Comparison of ENCODE assay signal across 24 cellular contexts in genomic region chr2:7999683-8000476, GRCh38.
DNase-seq lines count a peak whose midpoint lies in the region; ATAC-seq and TF ChIP-seq lines count a peak whose summit lies in the region.
"Had no signal": no experiment of that assay in that cellular context is flagged by ENCODE, and none has a peak within 500 bp of the region (broad histone marks: within the 10 kb centered on the region; RNA-seq: fewer than 3 reads in every experiment).

No MANE protein-coding gene starts in this region.

- no peak overlapping the region for H3K4me3 Mint-ChIP-seq in activated T-helper 17 cell treated with anti-CD3 and anti-CD28 coated beads, Interleukin-2, amount 50 U/mL, for 72 hours
- no peak overlapping the region for H3K4me3 Mint-ChIP-seq in naive thymus-derived CD8-positive, alpha-beta T cell
- H3K4me3 Mint-ChIP-seq: activated CD4-positive, alpha-beta T cell treated with anti-CD3 and anti-CD28 coated beads, Interleukin-2, amount 10 ng/mL, durations not matched to agents 24 days and 14 days; activated naive CD4-positive, alpha-beta T cell treated with anti-CD3 and anti-CD28 coated beads, Interleukin-2, amount 10 ng/mL, durations not matched to agents 7 days and 5 days; CD14-positive monocyte had no signal

- ATAC-seq in activated T-helper 17 cell treated with anti-CD3 and anti-CD28 coated beads, Interleukin-2, amount 50 U/mL, for 72 hours (replicated peaks): peak; percentile 59
- peak; percentile 41 for ATAC-seq in foreskin keratinocyte
- no peak for ATAC-seq in naive thymus-derived CD8-positive, alpha-beta T cell
- ATAC-seq: gastrocnemius medialis had no signal

- no peaks in the 10 kb centered on the region for H3K27me3 Mint-ChIP-seq in activated T-helper 17 cell treated with anti-CD3 and anti-CD28 coated beads, Interleukin-2, amount 50 U/mL, for 72 hours
- H3K27me3 Mint-ChIP-seq in naive thymus-derived CD8-positive, alpha-beta T cell: no peaks in the 10 kb centered on the region
- H3K27me3 Mint-ChIP-seq: activated CD4-positive, alpha-beta T cell treated with anti-CD3 and anti-CD28 coated beads, Interleukin-2, amount 10 ng/mL, durations not matched to agents 24 days and 14 days had no signal

- DNase-seq in AG08395 (ENCODE audit: low spot score): peak; percentile 49
- DNase-seq in COLO829 (ENCODE audit: low spot score): peak; percentile 60
- no peak for DNase-seq in foreskin keratinocyte
- no peak for DNase-seq in NCI-H526 (lab: John Stamatoyannopoulos, UW)
- no peak for DNase-seq in hepatic stellate cell (ENCODE audit: low spot score)
- DNase-seq in naive thymus-derived CD8-positive, alpha-beta T cell: no peak
- DNase-seq: activated CD4-positive, alpha-beta T cell treated with anti-CD3 and anti-CD28 coated beads, Interleukin-2, amount 10 ng/mL, durations not matched to agents 24 days and 14 days; activated naive CD4-positive, alpha-beta T cell treated with anti-CD3 and anti-CD28 coated beads, Interleukin-2, amount 10 ng/mL, durations not matched to agents 7 days and 5 days; amygdala; colonic mucosa; effector memory CD4-positive, alpha-beta T cell; gastrocnemius medialis; GOT3; NCI-H1105 treated with DMSO at 0.1 percent for 48 hours; NCI-H1930; PC-9; Right ventricle myocardium superior; stimulated activated naive CD4-positive, alpha-beta T cell treated with Interleukin-2 at 50 U/mL for 16 hours; T-helper 9 cell; testis had no signal

- POLR2A ChIA-PET in naive thymus-derived CD8-positive, alpha-beta T cell (lab: Charles Lee): no interaction called here

- no peaks in the 10 kb centered on the region for H3K36me3 Mint-ChIP-seq in activated T-helper 17 cell treated with anti-CD3 and anti-CD28 coated beads, Interleukin-2, amount 50 U/mL, for 72 hours (ENCODE audit: low read depth)
- no peaks in the 10 kb centered on the region for H3K36me3 Mint-ChIP-seq in naive thymus-derived CD8-positive, alpha-beta T cell
- H3K36me3 Mint-ChIP-seq: activated naive CD4-positive, alpha-beta T cell treated with anti-CD3 and anti-CD28 coated beads, Interleukin-2, amount 10 ng/mL, durations not matched to agents 7 days and 5 days; CD14-positive monocyte had no signal

- H3K27me3 ChIP-seq in foreskin keratinocyte: no peaks in the 10 kb centered on the region
- H3K27me3 ChIP-seq: colonic mucosa, esophagus muscularis mucosa, gastrocnemius medialis, hepatocyte, testis had no signal

- no peaks in the 10 kb centered on the region for H3K9me3 Mint-ChIP-seq in activated T-helper 17 cell treated with anti-CD3 and anti-CD28 coated beads, Interleukin-2, amount 50 U/mL, for 72 hours
- no peaks in the 10 kb centered on the region for H3K9me3 Mint-ChIP-seq in naive thymus-derived CD8-positive, alpha-beta T cell
- H3K9me3 Mint-ChIP-seq: activated naive CD4-positive, alpha-beta T cell treated with anti-CD3 and anti-CD28 coated beads, Interleukin-2, amount 10 ng/mL, durations not matched to agents 7 days and 5 days; CD14-positive monocyte had no signal

- H3K4me1 ChIP-seq in foreskin keratinocyte: no peaks in the 10 kb centered on the region
- H3K4me1 ChIP-seq: colonic mucosa had no signal

- H3K27ac Mint-ChIP-seq in activated T-helper 17 cell treated with anti-CD3 and anti-CD28 coated beads, Interleukin-2, amount 50 U/mL, for 72 hours: no peak overlapping the region
- H3K27ac Mint-ChIP-seq in naive thymus-derived CD8-positive, alpha-beta T cell: no peak overlapping the region
- H3K27ac Mint-ChIP-seq: activated CD4-positive, alpha-beta T cell treated with anti-CD3 and anti-CD28 coated beads, Interleukin-2, amount 10 ng/mL, durations not matched to agents 24 days and 14 days; activated naive CD4-positive, alpha-beta T cell treated with anti-CD3 and anti-CD28 coated beads, Interleukin-2, amount 10 ng/mL, durations not matched to agents 7 days and 5 days; CD14-positive monocyte had no signal

- H3K27ac ChIP-seq in foreskin keratinocyte: no peak overlapping the region
- H3K27ac ChIP-seq: colonic mucosa, esophagus muscularis mucosa, gastrocnemius medialis, hepatocyte, PC-9, testis had no signal

- TF ChIP-seq CTCF in foreskin keratinocyte (conservative IDR thresholded peaks at IDR 0.05): no peak

- peaks cover 3% of the 10 kb centered on the region for H3K4me1 Mint-ChIP-seq in activated T-helper 17 cell treated with anti-CD3 and anti-CD28 coated beads, Interleukin-2, amount 50 U/mL, for 72 hours
- peaks cover 0 to 18% (median 12%) of the 10 kb centered on the region in 4 donors for H3K4me1 Mint-ChIP-seq in naive thymus-derived CD8-positive, alpha-beta T cell

Comparison
In these comparisons a context has a peak if more than half of its experiments do, and no peak if none do; other contexts are left out.
1. DNase-seq: peak in AG08395 (single experiment) and COLO829 (single experiment); none in foreskin keratinocyte (0 of 2), NCI-H526 (0 of 2), hepatic stellate cell (single experiment) and naive thymus-derived CD8-positive, alpha-beta T cell (0 of 10).
2. ATAC-seq: peak in activated T-helper 17 cell treated with anti-CD3 and anti-CD28 coated beads, Interleukin-2, amount 50 U/mL, for 72 hours (single experiment) and foreskin keratinocyte (single experiment); none in naive thymus-derived CD8-positive, alpha-beta T cell (0 of 2).